3 cellular contexts compared by ENCODE assay signal in genomic region chr17:53166736-53167135, GRCh38.
"Had no signal": no experiment of that assay in that cellular context is flagged by ENCODE, and none has a peak within 500 bp of the region (broad histone marks: within the 10 kb centered on the region; RNA-seq: fewer than 3 reads in every experiment).

No MANE protein-coding gene starts in this region.

- DNase-seq: IMR-90, KBM-7, KG1 had no signal
